ENCODE assay signal across 1 cellular context in genomic region chr19:42281175-42282035, GRCh38.
TF ChIP-seq lines count a peak whose summit lies in the region.

No MANE protein-coding gene starts in this region.

TF ChIP-seq in HepG2, 621 proteins besides CTCF, POLR2A, EP300 and RAD21 (continued from another document):
- no peak for TF ChIP-seq FOXO4 (CRISPR knock-in tag; conservative IDR thresholded peaks at IDR 0.05)
- no peak for TF ChIP-seq FOXP1 (IDR thresholded peaks at IDR 0.05)
- no peak for TF ChIP-seq FOXP1 (CRISPR knock-in tag; IDR thresholded peaks at IDR 0.05)
- TF ChIP-seq GATAD1 (CRISPR knock-in tag; IDR thresholded peaks at IDR 0.05) = 0 out of 2 replicates have a peak, but pooled peaks have one; percentile 19
- 0 out of 2 replicates have a peak, but pooled peaks have one; percentile 31 for TF ChIP-seq TARDBP (CRISPR knock-in tag; IDR thresholded peaks at IDR 0.05)
- peak; percentile 45; the same call in 1 of the 2 replicates for TF ChIP-seq CAMTA2 (CRISPR knock-in tag; IDR thresholded peaks at IDR 0.05; ENCODE audit: borderline replicate concordance)
- TF ChIP-seq JUNB (CRISPR knock-in tag; IDR thresholded peaks at IDR 0.05; ENCODE audit: borderline replicate concordance) = peak; percentile 85
- TF ChIP-seq ZNF674 (CRISPR knock-in tag; IDR thresholded peaks at IDR 0.05; ENCODE audit: low read depth) = no peak
- TF ChIP-seq, protein P1, sequence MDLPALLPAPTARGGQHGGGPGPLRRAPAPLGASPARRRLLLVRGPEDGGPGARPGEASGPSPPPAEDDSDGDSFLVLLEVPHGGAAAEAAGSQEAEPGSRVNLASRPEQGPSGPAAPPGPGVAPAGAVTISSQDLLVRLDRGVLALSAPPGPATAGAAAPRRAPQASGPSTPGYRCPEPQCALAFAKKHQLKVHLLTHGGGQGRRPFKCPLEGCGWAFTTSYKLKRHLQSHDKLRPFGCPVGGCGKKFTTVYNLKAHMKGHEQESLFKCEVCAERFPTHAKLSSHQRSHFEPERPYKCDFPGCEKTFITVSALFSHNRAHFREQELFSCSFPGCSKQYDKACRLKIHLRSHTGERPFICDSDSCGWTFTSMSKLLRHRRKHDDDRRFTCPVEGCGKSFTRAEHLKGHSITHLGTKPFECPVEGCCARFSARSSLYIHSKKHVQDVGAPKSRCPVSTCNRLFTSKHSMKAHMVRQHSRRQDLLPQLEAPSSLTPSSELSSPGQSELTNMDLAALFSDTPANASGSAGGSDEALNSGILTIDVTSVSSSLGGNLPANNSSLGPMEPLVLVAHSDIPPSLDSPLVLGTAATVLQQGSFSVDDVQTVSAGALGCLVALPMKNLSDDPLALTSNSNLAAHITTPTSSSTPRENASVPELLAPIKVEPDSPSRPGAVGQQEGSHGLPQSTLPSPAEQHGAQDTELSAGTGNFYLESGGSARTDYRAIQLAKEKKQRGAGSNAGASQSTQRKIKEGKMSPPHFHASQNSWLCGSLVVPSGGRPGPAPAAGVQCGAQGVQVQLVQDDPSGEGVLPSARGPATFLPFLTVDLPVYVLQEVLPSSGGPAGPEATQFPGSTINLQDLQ (CRISPR knock-in tag; IDR thresholded peaks at IDR 0.05) = 0 out of 2 replicates have a peak, but pooled peaks have one; percentile 66
- no peak for TF ChIP-seq ZBTB38 (CRISPR knock-in tag; IDR thresholded peaks at IDR 0.05)
- no peak for TF ChIP-seq ZNF772 (CRISPR knock-in tag; IDR thresholded peaks at IDR 0.05)
- TF ChIP-seq REPIN1 (CRISPR knock-in tag; IDR thresholded peaks at IDR 0.05; ENCODE audit: borderline replicate concordance, low read depth) = no peak
- no peak for TF ChIP-seq NFRKB (IDR thresholded peaks at IDR 0.05)
- TF ChIP-seq, protein P2, sequence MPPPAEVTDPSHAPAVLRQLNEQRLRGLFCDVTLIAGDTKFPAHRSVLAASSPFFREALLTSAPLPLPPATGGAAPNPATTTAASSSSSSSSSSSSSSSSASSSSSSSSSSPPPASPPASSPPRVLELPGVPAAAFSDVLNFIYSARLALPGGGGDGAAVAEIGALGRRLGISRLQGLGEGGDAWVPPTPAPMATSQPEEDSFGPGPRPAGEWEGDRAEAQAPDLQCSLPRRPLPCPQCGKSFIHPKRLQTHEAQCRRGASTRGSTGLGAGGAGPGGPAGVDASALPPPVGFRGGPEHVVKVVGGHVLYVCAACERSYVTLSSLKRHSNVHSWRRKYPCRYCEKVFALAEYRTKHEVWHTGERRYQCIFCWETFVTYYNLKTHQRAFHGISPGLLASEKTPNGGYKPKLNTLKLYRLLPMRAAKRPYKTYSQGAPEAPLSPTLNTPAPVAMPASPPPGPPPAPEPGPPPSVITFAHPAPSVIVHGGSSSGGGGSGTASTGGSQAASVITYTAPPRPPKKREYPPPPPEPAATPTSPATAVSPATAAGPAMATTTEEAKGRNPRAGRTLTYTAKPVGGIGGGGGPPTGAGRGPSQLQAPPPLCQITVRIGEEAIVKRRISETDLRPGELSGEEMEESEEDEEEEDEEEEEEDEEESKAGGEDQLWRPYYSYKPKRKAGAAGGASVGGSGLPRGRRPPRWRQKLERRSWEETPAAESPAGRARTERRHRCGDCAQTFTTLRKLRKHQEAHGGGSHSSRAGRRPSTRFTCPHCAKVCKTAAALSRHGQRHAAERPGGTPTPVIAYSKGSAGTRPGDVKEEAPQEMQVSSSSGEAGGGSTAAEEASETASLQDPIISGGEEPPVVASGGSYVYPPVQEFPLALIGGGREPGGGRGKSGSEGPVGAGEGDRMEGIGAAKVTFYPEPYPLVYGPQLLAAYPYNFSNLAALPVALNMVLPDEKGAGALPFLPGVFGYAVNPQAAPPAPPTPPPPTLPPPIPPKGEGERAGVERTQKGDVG (CRISPR knock-in tag; IDR thresholded peaks at IDR 0.05; ENCODE audit: borderline replicate concordance) = 0 out of 2 replicates have a peak, but pooled peaks have one; percentile 37
- no peak for TF ChIP-seq ELF1 (CRISPR knock-in tag; IDR thresholded peaks at IDR 0.05)
- TF ChIP-seq HNF4A (CRISPR knock-in tag; IDR thresholded peaks at IDR 0.05) = peak; percentile 31; the same call in 1 of the 2 replicates
- TF ChIP-seq ZNF549 (CRISPR knock-in tag; IDR thresholded peaks at IDR 0.05) = no peak
- TF ChIP-seq ZBTB20 (CRISPR knock-in tag; IDR thresholded peaks at IDR 0.05; ENCODE audit: borderline replicate concordance, low read depth) = 0 out of 2 replicates have a peak, but pooled peaks have one; percentile 45
- TF ChIP-seq ZFP90 (CRISPR knock-in tag; IDR thresholded peaks at IDR 0.05; ENCODE audit: borderline replicate concordance) = 0 out of 2 replicates have a peak, but pooled peaks have one; percentile 28
- 0 out of 2 replicates have a peak, but pooled peaks have one; percentile 29 for TF ChIP-seq ZNF451 (CRISPR knock-in tag; IDR thresholded peaks at IDR 0.05)
- TF ChIP-seq MBNL3 (CRISPR knock-in tag; conservative IDR thresholded peaks at IDR 0.05) = no peak
- TF ChIP-seq ZZZ3 (CRISPR knock-in tag; IDR thresholded peaks at IDR 0.05; ENCODE audit: borderline replicate concordance) = peak; percentile 40; the same call in 1 of the 2 replicates
- TF ChIP-seq ZBTB46 (CRISPR knock-in tag; IDR thresholded peaks at IDR 0.05; ENCODE audit: borderline replicate concordance) = peak; percentile 67; the same call in 1 of the 2 replicates
- TF ChIP-seq ZNF556 (CRISPR knock-in tag; IDR thresholded peaks at IDR 0.05; ENCODE audit: borderline replicate concordance) = peak; percentile 81; the same call in 1 of the 2 replicates
- 0 out of 2 replicates have a peak, but pooled peaks have one; percentile 25 for TF ChIP-seq ZNF747 (CRISPR knock-in tag; IDR thresholded peaks at IDR 0.05; ENCODE audit: borderline replicate concordance)
- peak; percentile 96 for TF ChIP-seq PATZ1 (CRISPR knock-in tag; IDR thresholded peaks at IDR 0.05)
- peak; percentile 73 for TF ChIP-seq KDM5B (CRISPR knock-in tag; IDR thresholded peaks at IDR 0.05; ENCODE audit: borderline replicate concordance)
- peak; percentile 46; the same call in 1 of the 2 replicates for TF ChIP-seq PITX1 (CRISPR knock-in tag; IDR thresholded peaks at IDR 0.05)
- TF ChIP-seq ZNF431 (CRISPR knock-in tag; IDR thresholded peaks at IDR 0.05; ENCODE audit: borderline replicate concordance, low read depth) = 0 out of 2 replicates have a peak, but pooled peaks have one; percentile 33
- TF ChIP-seq, protein P3, sequence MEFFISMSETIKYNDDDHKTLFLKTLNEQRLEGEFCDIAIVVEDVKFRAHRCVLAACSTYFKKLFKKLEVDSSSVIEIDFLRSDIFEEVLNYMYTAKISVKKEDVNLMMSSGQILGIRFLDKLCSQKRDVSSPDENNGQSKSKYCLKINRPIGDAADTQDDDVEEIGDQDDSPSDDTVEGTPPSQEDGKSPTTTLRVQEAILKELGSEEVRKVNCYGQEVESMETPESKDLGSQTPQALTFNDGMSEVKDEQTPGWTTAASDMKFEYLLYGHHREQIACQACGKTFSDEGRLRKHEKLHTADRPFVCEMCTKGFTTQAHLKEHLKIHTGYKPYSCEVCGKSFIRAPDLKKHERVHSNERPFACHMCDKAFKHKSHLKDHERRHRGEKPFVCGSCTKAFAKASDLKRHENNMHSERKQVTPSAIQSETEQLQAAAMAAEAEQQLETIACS (CRISPR knock-in tag; IDR thresholded peaks at IDR 0.05) = peak; percentile 38; the same call in 1 of the 2 replicates
- TF ChIP-seq KLF15 (CRISPR knock-in tag; IDR thresholded peaks at IDR 0.05; ENCODE audit: borderline replicate concordance) = no peak
- TF ChIP-seq HOMEZ (CRISPR knock-in tag; IDR thresholded peaks at IDR 0.05; ENCODE audit: low read depth) = no peak
- TF ChIP-seq MXD1 (CRISPR knock-in tag; IDR thresholded peaks at IDR 0.05) = no peak
- TF ChIP-seq HDAC1 (CRISPR knock-in tag; IDR thresholded peaks at IDR 0.05) = peak; percentile 55; the same call in 1 of the 2 replicates
- peak; percentile 62; the same call in 1 of the 2 replicates for TF ChIP-seq ZNF430 (CRISPR knock-in tag; IDR thresholded peaks at IDR 0.05)
TF ChIP-seq in HepG2: peak in this region for 116.
